Comparison of ENCODE assay signal across 9 cellular contexts in the genomic region with DNA sequence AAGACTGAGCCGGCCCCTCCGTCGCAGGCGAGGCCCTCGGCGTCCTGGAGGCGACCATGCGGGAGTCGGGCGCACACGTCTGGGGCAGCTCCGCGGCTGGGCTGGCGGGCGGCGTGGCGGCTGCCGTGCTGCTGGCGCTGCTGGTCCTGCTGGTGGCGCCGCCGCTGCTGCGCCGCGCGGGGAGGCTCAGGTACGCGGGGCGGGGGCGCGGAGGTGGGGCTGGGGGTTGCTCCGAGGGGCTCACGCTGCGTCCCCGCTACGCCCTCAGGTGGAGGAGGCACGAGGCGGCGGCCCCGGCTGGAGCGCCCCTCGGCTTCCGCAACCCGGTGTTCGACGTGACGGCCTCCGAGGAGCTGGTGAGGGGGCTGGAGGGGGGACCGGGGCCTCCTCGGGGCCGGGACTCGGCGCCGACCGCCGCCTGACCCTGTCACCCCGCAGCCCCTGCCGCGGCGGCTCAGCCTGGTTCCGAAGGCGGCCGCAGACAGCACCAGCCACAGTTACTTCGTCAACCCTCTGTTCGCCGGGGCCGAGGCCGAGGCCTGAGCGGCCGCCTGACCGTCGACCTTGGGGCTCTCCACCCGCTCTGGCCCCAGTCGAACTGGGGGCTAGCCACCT. TPM values are rescaled to one million over a fixed set of nuclear protein-coding genes. Genes with fewer than 3 reads are reported as not detected.
DNase-seq lines count a peak whose midpoint lies in the region; ATAC-seq and TF ChIP-seq lines count a peak whose summit lies in the region.
"Had no signal": no experiment of that assay in that cellular context is flagged by ENCODE, and none has a peak within 500 bp of the region (broad histone marks: within the 10 kb centered on the region; RNA-seq: fewer than 3 reads in every experiment).

No MANE protein-coding gene starts in this region.

- no peak overlapping the region for H3K9ac ChIP-seq in rectal smooth muscle tissue (ENCODE audit: low read length)

- peaks cover 9% of the 10 kb centered on the region for H3K4me1 ChIP-seq in foreskin keratinocyte
- peaks cover 2% of the 10 kb centered on the region for H3K4me1 ChIP-seq in rectal smooth muscle tissue (ENCODE audit: control insufficient read depth, insufficient read depth, low read length)

- H3K4me3 ChIP-seq in rectal smooth muscle tissue (ENCODE audit: low read length), result peak overlapping the region; percentile 27

- ATAC-seq in foreskin keratinocyte, result no peak
- no peak for ATAC-seq in GM21576 (IDR thresholded peaks at IDR 0.05; ENCODE audit: unreplicated experiment)
- ATAC-seq: activated CD4-positive, alpha-beta T cell treated with anti-CD3 and anti-CD28 coated beads for 36 hours had no signal

- no peak overlapping the region for H3K27ac ChIP-seq in foreskin keratinocyte
- no peak overlapping the region for H3K27ac ChIP-seq in rectal smooth muscle tissue (ENCODE audit: low read depth, low read length)

- H3K27me3 ChIP-seq in foreskin keratinocyte (peaks cover 35% of the 10 kb centered on the region), rectal smooth muscle tissue (ENCODE audit: control insufficient read depth, insufficient read depth, low read length) (peaks cover 10% of the 10 kb centered on the region)

- peaks cover 7% of the 10 kb centered on the region for H3K36me3 ChIP-seq in rectal smooth muscle tissue (ENCODE audit: control insufficient read depth, insufficient read depth, low read length)

- DNase-seq in Daoy (ENCODE audit: low read depth), result peak; percentile 52
- peak; percentile 52 to 69 for DNase-seq in NCI-H1930 (lab: John Stamatoyannopoulos, UW)
- no peak for DNase-seq in foreskin keratinocyte
- DNase-seq in NOMO-1 (lab: John Stamatoyannopoulos, UW; ENCODE audit: unreplicated experiment in 2 of 2), result no peak
- no peak for DNase-seq in HK-2 (ENCODE audit: unreplicated experiment)
- DNase-seq: activated CD4-positive, alpha-beta T cell treated with anti-CD3 and anti-CD28 coated beads for 36 hours; amniotic stem cell had no signal

- TF ChIP-seq CTCF in foreskin keratinocyte (conservative IDR thresholded peaks at IDR 0.05), result peak; percentile 3

RNA-seq across cellular contexts. Expression of gene AMN, which starts 7.8 kb away (rescaled TPM):
- 0.40 TPM in 1 of 2 replicates, not detected in the other for total RNA-seq in Daoy (2014; rRNA removed; shearing (Covaris generic))
- total RNA-seq in foreskin keratinocyte, result 0.44 and 0.63 TPM in 2 replicates
- 0.56 and 0.77 TPM in 2 replicates for polyA plus RNA-seq in foreskin keratinocyte

Comparison
In these comparisons a context has a peak if more than half of its experiments do, and no peak if none do; other contexts are left out.
1. DNase-seq: peak in Daoy (single experiment) and NCI-H1930 (2 of 2); none in foreskin keratinocyte (0 of 2), NOMO-1 (0 of 2) and HK-2 (single experiment).